Comparison of ENCODE assay signal across 8 cellular contexts in the genomic region with DNA sequence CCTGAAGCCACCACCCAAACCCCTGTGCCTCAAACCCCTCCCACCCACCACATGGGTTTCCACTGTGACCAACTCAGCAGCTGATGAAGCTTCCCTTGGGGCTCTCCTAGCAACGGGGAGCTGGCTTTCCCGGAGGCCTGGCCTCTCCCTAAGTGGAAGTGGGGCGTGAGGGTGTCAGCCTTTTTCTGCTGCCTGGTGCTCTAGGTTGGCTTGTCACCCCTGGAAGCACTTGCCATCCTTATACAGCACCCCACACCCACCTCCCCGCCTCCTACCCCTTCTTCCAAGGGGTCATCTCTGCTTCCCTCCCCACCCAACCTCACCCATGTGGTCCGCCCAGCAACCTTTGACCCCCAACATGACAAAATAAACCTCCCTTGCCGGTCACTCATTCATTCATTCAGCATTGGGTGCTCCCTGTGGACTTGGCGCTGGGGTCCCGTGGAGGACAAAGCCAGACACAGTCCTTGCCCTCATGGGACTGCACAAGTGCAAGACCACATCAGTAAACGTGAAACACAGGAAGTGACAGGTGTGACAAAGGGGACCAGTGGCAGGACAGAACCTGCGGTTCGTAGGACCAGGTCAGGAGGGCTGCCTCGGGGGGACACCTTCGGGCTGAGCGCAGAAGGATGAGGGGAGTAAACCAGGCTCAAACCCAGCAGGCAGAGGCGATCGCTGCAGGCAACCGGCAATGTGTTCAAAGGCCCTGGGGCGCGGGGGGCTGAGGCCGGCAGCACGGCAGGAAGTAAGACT.
DNase-seq lines count a peak whose midpoint lies in the region; ATAC-seq and TF ChIP-seq lines count a peak whose summit lies in the region.

No MANE protein-coding gene starts in this region.

- H3K9me3 Mint-ChIP-seq in activated CD4-positive, alpha-beta memory T cell treated with anti-CD3 and anti-CD28 coated beads for 36 hours: no peaks in the 10 kb centered on the region
- H3K9me3 Mint-ChIP-seq in activated CD4-positive, alpha-beta memory T cell treated with anti-CD3 and anti-CD28 coated beads, Interleukin-2, amount 10 ng/mL, durations not matched to agents 7 days and 5 days: no peaks in the 10 kb centered on the region
- H3K9me3 Mint-ChIP-seq in activated CD8-positive, alpha-beta T cell treated with anti-CD3 and anti-CD28 coated beads for 36 hours: no peaks in the 10 kb centered on the region

- TF ChIP-seq POLR2A in suprapubic skin (IDR thresholded peaks at IDR 0.05): no peak

- no peaks in the 10 kb centered on the region for H3K27me3 Mint-ChIP-seq in activated CD4-positive, alpha-beta memory T cell treated with anti-CD3 and anti-CD28 coated beads for 36 hours
- H3K27me3 Mint-ChIP-seq in activated CD4-positive, alpha-beta memory T cell treated with anti-CD3 and anti-CD28 coated beads, Interleukin-2, amount 10 ng/mL, durations not matched to agents 7 days and 5 days: no peaks in the 10 kb centered on the region
- H3K27me3 Mint-ChIP-seq in activated CD8-positive, alpha-beta T cell treated with anti-CD3 and anti-CD28 coated beads for 36 hours: no peaks in the 10 kb centered on the region

- H3K4me3 ChIP-seq in suprapubic skin: no peak overlapping the region

- ATAC-seq in activated CD8-positive, alpha-beta T cell treated with anti-CD3 and anti-CD28 coated beads for 36 hours: peak; percentile 6
- ATAC-seq in HG03354 (IDR thresholded peaks at IDR 0.05; ENCODE audit: poor library complexity, severe bottlenecking, unreplicated experiment) (no peak), GM21737 (IDR thresholded peaks at IDR 0.05; ENCODE audit: unreplicated experiment) (no peak)

- H3K27ac Mint-ChIP-seq in activated CD4-positive, alpha-beta memory T cell treated with anti-CD3 and anti-CD28 coated beads for 36 hours: peak overlapping the region; percentile 90
- no peak overlapping the region for H3K27ac Mint-ChIP-seq in activated CD4-positive, alpha-beta memory T cell treated with anti-CD3 and anti-CD28 coated beads, Interleukin-2, amount 10 ng/mL, durations not matched to agents 7 days and 5 days
- peak overlapping the region; percentile 58 for H3K27ac Mint-ChIP-seq in activated CD8-positive, alpha-beta T cell treated with anti-CD3 and anti-CD28 coated beads for 36 hours

- peak overlapping the region; percentile 97 for H3K27ac ChIP-seq in suprapubic skin

- H3K9me3 ChIP-seq in suprapubic skin: no peaks in the 10 kb centered on the region

- CTCF ChIA-PET in activated CD4-positive, alpha-beta memory T cell treated with anti-CD3 and anti-CD28 coated beads for 36 hours (lab: Charles Lee): interaction anchor here (0.8 to 2.3 kb wide), 9 partner anchors 8 to 168 kb away, joined by 3 to 13 read pairs (median 3); no protein-coding TSS in a partner anchor
- CTCF ChIA-PET in activated CD4-positive, alpha-beta memory T cell treated with anti-CD3 and anti-CD28 coated beads, Interleukin-2, amount 10 ng/mL, durations not matched to agents 7 days and 5 days (lab: Charles Lee): interaction anchor here (1.1 to 1.7 kb wide), 3 partner anchors 49 to 79 kb away, joined by 4 to 8 read pairs (median 4); no protein-coding TSS in a partner anchor
- CTCF ChIA-PET in activated CD8-positive, alpha-beta T cell treated with anti-CD3 and anti-CD28 coated beads for 36 hours (lab: Charles Lee): interaction anchor here (0.7 to 1.5 kb wide), 5 partner anchors 74 to 176 kb away, joined by 3 to 7 read pairs (median 3); no protein-coding TSS in a partner anchor

- no peak for TF ChIP-seq CTCF in activated CD8-positive, alpha-beta T cell treated with anti-CD3 and anti-CD28 coated beads for 36 hours (IDR thresholded peaks at IDR 0.05)
- no peak for TF ChIP-seq CTCF in suprapubic skin (IDR thresholded peaks at IDR 0.05)

- peaks cover 36% of the 10 kb centered on the region for H3K4me1 Mint-ChIP-seq in activated CD4-positive, alpha-beta memory T cell treated with anti-CD3 and anti-CD28 coated beads for 36 hours (ENCODE audit: low read depth)
- peaks cover 46% of the 10 kb centered on the region for H3K4me1 Mint-ChIP-seq in activated CD4-positive, alpha-beta memory T cell treated with anti-CD3 and anti-CD28 coated beads, Interleukin-2, amount 10 ng/mL, durations not matched to agents 7 days and 5 days
- peaks cover 40% of the 10 kb centered on the region for H3K4me1 Mint-ChIP-seq in activated CD8-positive, alpha-beta T cell treated with anti-CD3 and anti-CD28 coated beads for 36 hours (ENCODE audit: low read depth)

- TF ChIP-seq EP300 in suprapubic skin (IDR thresholded peaks at IDR 0.05): no peak

- 81% methylated on average over 20 of the region's 21 CpGs for WGBS in suprapubic skin

- peak; percentile 41 for DNase-seq in activated CD4-positive, alpha-beta memory T cell treated with anti-CD3 and anti-CD28 coated beads for 36 hours
- DNase-seq in activated CD4-positive, alpha-beta memory T cell treated with anti-CD3 and anti-CD28 coated beads, Interleukin-2, amount 10 ng/mL, durations not matched to agents 7 days and 5 days: no peak
- DNase-seq in activated CD8-positive, alpha-beta T cell treated with anti-CD3 and anti-CD28 coated beads for 36 hours: peak; percentile 60
- peak; percentile 49 for DNase-seq in islet precursor cell
- DNase-seq in suprapubic skin (ENCODE audit: low spot score in 2 of 2): peak; percentile 70 to 77
- DNase-seq in NCI-H526 treated with DMSO at 0.1 percent for 48 hours (lab: John Stamatoyannopoulos, UW): no peak

- peaks cover 81% of the 10 kb centered on the region for H3K4me1 ChIP-seq in suprapubic skin

- H3K36me3 ChIP-seq in suprapubic skin: no peaks in the 10 kb centered on the region

- intact Hi-C loops in activated CD4-positive, alpha-beta memory T cell treated with anti-CD3 and anti-CD28 coated beads for 36 hours (cut with micrococcal nuclease): loop anchor here (1.0 to 5.0 kb wide), 2 partner anchors 7 to 44 kb away; no protein-coding TSS in a partner anchor
- intact Hi-C loops in activated CD8-positive, alpha-beta T cell treated with anti-CD3 and anti-CD28 coated beads for 36 hours (cut with micrococcal nuclease): no loop called here

- H3K36me3 Mint-ChIP-seq in activated CD4-positive, alpha-beta memory T cell treated with anti-CD3 and anti-CD28 coated beads for 36 hours: no peaks in the 10 kb centered on the region
- H3K36me3 Mint-ChIP-seq in activated CD4-positive, alpha-beta memory T cell treated with anti-CD3 and anti-CD28 coated beads, Interleukin-2, amount 10 ng/mL, durations not matched to agents 7 days and 5 days (ENCODE audit: low read depth): no peaks in the 10 kb centered on the region
- H3K36me3 Mint-ChIP-seq in activated CD8-positive, alpha-beta T cell treated with anti-CD3 and anti-CD28 coated beads for 36 hours (ENCODE audit: low read depth): no peaks in the 10 kb centered on the region

- no peaks in the 10 kb centered on the region for H3K27me3 ChIP-seq in suprapubic skin

- POLR2A ChIA-PET in activated CD4-positive, alpha-beta memory T cell treated with anti-CD3 and anti-CD28 coated beads for 36 hours (lab: Charles Lee): interaction anchor here (1.0 to 1.5 kb wide), 7 partner anchors 47 to 132 kb away, joined by 4 to 6 read pairs (median 4); no protein-coding TSS in a partner anchor
- POLR2A ChIA-PET in activated CD4-positive, alpha-beta memory T cell treated with anti-CD3 and anti-CD28 coated beads, Interleukin-2, amount 10 ng/mL, durations not matched to agents 7 days and 5 days (lab: Charles Lee): interaction anchor here (0.6 to 2.2 kb wide), 10 partner anchors 17 to 284 kb away, joined by 3 to 7 read pairs (median 3); partner anchors contain the start of gene SEC14L1
- POLR2A ChIA-PET in activated CD8-positive, alpha-beta T cell treated with anti-CD3 and anti-CD28 coated beads for 36 hours (lab: Charles Lee): interaction anchor here (0.7 to 2.4 kb wide), 2 partner anchors 63 to 119 kb away, joined by 3 to 5 read pairs; no protein-coding TSS in a partner anchor

- peak overlapping the region; percentile 5 for H3K4me3 Mint-ChIP-seq in activated CD4-positive, alpha-beta memory T cell treated with anti-CD3 and anti-CD28 coated beads for 36 hours
- H3K4me3 Mint-ChIP-seq in activated CD4-positive, alpha-beta memory T cell treated with anti-CD3 and anti-CD28 coated beads, Interleukin-2, amount 10 ng/mL, durations not matched to agents 7 days and 5 days: no peak overlapping the region
- H3K4me3 Mint-ChIP-seq in activated CD8-positive, alpha-beta T cell treated with anti-CD3 and anti-CD28 coated beads for 36 hours: no peak overlapping the region

Comparison
In these comparisons a context has a peak if more than half of its experiments do, and no peak if none do; other contexts are left out.
1. DNase-seq: peak in activated CD4-positive, alpha-beta memory T cell treated with anti-CD3 and anti-CD28 coated beads for 36 hours (single experiment), activated CD8-positive, alpha-beta T cell treated with anti-CD3 and anti-CD28 coated beads for 36 hours (single experiment), islet precursor cell (single experiment) and suprapubic skin (2 of 2); none in activated CD4-positive, alpha-beta memory T cell treated with anti-CD3 and anti-CD28 coated beads, Interleukin-2, amount 10 ng/mL, durations not matched to agents 7 days and 5 days (single experiment) and NCI-H526 treated with DMSO at 0.1 percent for 48 hours (single experiment).